Comparison of ENCODE assay signal across 5 cellular contexts in genomic region chr2:5544205-5544786, GRCh38.
"Had no signal": no experiment of that assay in that cellular context is flagged by ENCODE, and none has a peak within 500 bp of the region (broad histone marks: within the 10 kb centered on the region; RNA-seq: fewer than 3 reads in every experiment).

No MANE protein-coding gene starts in this region.

- H3K36me3 ChIP-seq: HAP-1 had no signal

- H3K4me1 ChIP-seq: HAP-1 had no signal

- DNase-seq: GOT3, H7, KBM-7 had no signal

- H3K27ac ChIP-seq: HL-60 had no signal

- H3K4me3 ChIP-seq: HAP-1 had no signal
